ENCODE assay signal across 15 cellular contexts in genomic region chr4:120659626-120660170, GRCh38.
DNase-seq lines count a peak whose midpoint lies in the region; ATAC-seq and TF ChIP-seq lines count a peak whose summit lies in the region.
"Had no signal": no experiment of that assay in that cellular context is flagged by ENCODE, and none has a peak within 500 bp of the region (broad histone marks: within the 10 kb centered on the region; RNA-seq: fewer than 3 reads in every experiment).

No MANE protein-coding gene starts in this region.

- TF ChIP-seq CTCF in fibroblast of the aortic adventitia (IDR thresholded peaks at IDR 0.05; ENCODE audit: insufficient read depth, low read length) = no peak

- H3K4me3 ChIP-seq in fibroblast of the aortic adventitia (ENCODE audit: low read depth, low read length) = no peak overlapping the region

- ATAC-seq in HG03378 (IDR thresholded peaks at IDR 0.05; ENCODE audit: unreplicated experiment) = no peak
- ATAC-seq: Right ventricle myocardium inferior had no signal

- DNase-seq in NCI-H2171 treated with DMSO at 0.1 percent for 48 hours (lab: John Stamatoyannopoulos, UW) (peak; percentile 45), NCI-H2171 (lab: John Stamatoyannopoulos, UW) (no peak), NCI-H82 treated with DMSO at 0.1 percent for 48 hours (lab: John Stamatoyannopoulos, UW; ENCODE audit: unreplicated experiment) (peak; percentile 86), fibroblast of the aortic adventitia (ENCODE audit: low read depth) (peak; percentile 2), pons (ENCODE audit: low spot score) (peak; percentile 3), retina (no peak)
- no peak for DNase-seq in activated CD4-positive, CD25-positive, alpha-beta regulatory T cell treated with anti-CD3 and anti-CD28 coated beads, Interleukin-2, amount 50 U/mL, for 72 hours
- DNase-seq: AML-193, DMS 273 treated with DMSO at 0.1 percent for 48 hours, KG1, MV-4-11, NCI-H187, NCI-H345 had no signal

Comparison
In these comparisons a context has a peak if more than half of its experiments do, and no peak if none do; other contexts are left out.
1. DNase-seq: peak in NCI-H2171 treated with DMSO at 0.1 percent for 48 hours (single experiment), NCI-H82 treated with DMSO at 0.1 percent for 48 hours (single experiment), fibroblast of the aortic adventitia (single experiment) and pons (single experiment); none in NCI-H2171 (single experiment), retina (single experiment) and activated CD4-positive, CD25-positive, alpha-beta regulatory T cell treated with anti-CD3 and anti-CD28 coated beads, Interleukin-2, amount 50 U/mL, for 72 hours (single experiment).